ENCODE assay signal across 1 cellular context in genomic region chr6:111865909-111866546, GRCh38.
TF ChIP-seq lines count a peak whose summit lies in the region.

No MANE protein-coding gene starts in this region.

TF ChIP-seq in WTC11, 78 proteins besides CTCF, POLR2A, EP300 and RAD21 (continued from another document):
- TF ChIP-seq, protein P1, sequence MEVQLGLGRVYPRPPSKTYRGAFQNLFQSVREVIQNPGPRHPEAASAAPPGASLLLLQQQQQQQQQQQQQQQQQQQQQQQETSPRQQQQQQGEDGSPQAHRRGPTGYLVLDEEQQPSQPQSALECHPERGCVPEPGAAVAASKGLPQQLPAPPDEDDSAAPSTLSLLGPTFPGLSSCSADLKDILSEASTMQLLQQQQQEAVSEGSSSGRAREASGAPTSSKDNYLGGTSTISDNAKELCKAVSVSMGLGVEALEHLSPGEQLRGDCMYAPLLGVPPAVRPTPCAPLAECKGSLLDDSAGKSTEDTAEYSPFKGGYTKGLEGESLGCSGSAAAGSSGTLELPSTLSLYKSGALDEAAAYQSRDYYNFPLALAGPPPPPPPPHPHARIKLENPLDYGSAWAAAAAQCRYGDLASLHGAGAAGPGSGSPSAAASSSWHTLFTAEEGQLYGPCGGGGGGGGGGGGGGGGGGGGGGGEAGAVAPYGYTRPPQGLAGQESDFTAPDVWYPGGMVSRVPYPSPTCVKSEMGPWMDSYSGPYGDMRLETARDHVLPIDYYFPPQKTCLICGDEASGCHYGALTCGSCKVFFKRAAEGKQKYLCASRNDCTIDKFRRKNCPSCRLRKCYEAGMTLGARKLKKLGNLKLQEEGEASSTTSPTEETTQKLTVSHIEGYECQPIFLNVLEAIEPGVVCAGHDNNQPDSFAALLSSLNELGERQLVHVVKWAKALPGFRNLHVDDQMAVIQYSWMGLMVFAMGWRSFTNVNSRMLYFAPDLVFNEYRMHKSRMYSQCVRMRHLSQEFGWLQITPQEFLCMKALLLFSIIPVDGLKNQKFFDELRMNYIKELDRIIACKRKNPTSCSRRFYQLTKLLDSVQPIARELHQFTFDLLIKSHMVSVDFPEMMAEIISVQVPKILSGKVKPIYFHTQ (CRISPR knock-in tag; IDR thresholded peaks at IDR 0.05), result no peak
- no peak for TF ChIP-seq ZNF219 (CRISPR knock-in tag; IDR thresholded peaks at IDR 0.05; ENCODE audit: borderline replicate concordance)
- TF ChIP-seq IRF2 (CRISPR knock-in tag; IDR thresholded peaks at IDR 0.05; ENCODE audit: borderline replicate concordance, low read depth), result no peak
- TF ChIP-seq, protein P2, sequence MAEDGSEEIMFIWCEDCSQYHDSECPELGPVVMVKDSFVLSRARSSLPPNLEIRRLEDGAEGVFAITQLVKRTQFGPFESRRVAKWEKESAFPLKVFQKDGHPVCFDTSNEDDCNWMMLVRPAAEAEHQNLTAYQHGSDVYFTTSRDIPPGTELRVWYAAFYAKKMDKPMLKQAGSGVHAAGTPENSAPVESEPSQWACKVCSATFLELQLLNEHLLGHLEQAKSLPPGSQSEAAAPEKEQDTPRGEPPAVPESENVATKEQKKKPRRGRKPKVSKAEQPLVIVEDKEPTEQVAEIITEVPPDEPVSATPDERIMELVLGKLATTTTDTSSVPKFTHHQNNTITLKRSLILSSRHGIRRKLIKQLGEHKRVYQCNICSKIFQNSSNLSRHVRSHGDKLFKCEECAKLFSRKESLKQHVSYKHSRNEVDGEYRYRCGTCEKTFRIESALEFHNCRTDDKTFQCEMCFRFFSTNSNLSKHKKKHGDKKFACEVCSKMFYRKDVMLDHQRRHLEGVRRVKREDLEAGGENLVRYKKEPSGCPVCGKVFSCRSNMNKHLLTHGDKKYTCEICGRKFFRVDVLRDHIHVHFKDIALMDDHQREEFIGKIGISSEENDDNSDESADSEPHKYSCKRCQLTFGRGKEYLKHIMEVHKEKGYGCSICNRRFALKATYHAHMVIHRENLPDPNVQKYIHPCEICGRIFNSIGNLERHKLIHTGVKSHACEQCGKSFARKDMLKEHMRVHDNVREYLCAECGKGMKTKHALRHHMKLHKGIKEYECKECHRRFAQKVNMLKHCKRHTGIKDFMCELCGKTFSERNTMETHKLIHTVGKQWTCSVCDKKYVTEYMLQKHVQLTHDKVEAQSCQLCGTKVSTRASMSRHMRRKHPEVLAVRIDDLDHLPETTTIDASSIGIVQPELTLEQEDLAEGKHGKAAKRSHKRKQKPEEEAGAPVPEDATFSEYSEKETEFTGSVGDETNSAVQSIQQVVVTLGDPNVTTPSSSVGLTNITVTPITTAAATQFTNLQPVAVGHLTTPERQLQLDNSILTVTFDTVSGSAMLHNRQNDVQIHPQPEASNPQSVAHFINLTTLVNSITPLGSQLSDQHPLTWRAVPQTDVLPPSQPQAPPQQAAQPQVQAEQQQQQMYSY (CRISPR knock-in tag; IDR thresholded peaks at IDR 0.05), result no peak
- no peak for TF ChIP-seq MXD4 (CRISPR knock-in tag; IDR thresholded peaks at IDR 0.05; ENCODE audit: borderline replicate concordance)
TF ChIP-seq in WTC11: peak in this region for 0.
